In the genomic region with DNA sequence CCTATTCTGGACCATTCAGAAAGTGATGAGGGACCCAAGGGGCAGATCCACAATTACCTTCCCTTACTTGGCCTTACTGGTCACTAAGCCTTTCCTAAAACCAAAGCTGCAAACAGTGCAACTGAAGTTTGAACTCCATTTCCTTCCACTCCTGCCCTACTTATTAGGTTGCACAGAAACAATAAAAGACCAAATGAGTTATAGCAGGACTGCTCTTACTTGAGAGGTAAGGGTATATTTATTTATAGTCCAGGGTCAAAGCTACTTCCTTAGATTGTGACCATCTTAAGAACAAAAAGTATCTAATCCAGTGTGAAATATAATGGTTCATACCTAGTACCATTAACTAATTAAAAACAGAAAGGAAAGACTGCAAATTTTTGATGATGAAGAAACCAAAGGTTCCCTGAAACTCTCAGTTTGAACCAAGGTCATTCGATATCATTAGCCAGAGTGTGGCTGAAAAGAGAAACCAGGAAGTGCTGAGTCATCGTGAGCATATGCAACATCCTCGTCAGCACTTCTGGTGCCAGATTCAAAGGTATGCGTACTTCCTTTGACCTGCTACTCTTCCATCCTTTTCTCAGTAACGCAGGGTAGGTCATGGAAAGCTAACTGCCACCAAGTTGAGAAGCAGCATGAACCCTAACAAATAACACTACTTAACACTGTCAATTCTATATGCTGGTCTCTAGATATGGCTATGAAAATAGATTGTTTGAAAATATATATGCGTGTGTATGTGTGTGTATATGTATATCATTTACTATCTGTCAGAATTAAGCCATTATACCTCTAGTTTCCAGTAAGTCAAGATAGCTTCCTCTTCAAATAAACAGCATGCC, we compare ENCODE assay signal across 1 cellular context.
A peak's percentile ranks its signal among the peaks of the same experiment; 100 is the strongest.
TF ChIP-seq lines count a peak whose summit lies in the region.

No MANE protein-coding gene starts in this region.

TF ChIP-seq in HepG2, 621 proteins besides CTCF, POLR2A, EP300 and RAD21 (continued from another document and continues in another):
- TF ChIP-seq, protein P1, sequence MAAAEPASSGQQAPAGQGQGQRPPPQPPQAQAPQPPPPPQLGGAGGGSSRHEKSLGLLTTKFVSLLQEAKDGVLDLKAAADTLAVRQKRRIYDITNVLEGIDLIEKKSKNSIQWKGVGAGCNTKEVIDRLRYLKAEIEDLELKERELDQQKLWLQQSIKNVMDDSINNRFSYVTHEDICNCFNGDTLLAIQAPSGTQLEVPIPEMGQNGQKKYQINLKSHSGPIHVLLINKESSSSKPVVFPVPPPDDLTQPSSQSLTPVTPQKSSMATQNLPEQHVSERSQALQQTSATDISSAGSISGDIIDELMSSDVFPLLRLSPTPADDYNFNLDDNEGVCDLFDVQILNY (CRISPR knock-in tag; conservative IDR thresholded peaks at IDR 0.05): no peak
- TF ChIP-seq, protein P2, sequence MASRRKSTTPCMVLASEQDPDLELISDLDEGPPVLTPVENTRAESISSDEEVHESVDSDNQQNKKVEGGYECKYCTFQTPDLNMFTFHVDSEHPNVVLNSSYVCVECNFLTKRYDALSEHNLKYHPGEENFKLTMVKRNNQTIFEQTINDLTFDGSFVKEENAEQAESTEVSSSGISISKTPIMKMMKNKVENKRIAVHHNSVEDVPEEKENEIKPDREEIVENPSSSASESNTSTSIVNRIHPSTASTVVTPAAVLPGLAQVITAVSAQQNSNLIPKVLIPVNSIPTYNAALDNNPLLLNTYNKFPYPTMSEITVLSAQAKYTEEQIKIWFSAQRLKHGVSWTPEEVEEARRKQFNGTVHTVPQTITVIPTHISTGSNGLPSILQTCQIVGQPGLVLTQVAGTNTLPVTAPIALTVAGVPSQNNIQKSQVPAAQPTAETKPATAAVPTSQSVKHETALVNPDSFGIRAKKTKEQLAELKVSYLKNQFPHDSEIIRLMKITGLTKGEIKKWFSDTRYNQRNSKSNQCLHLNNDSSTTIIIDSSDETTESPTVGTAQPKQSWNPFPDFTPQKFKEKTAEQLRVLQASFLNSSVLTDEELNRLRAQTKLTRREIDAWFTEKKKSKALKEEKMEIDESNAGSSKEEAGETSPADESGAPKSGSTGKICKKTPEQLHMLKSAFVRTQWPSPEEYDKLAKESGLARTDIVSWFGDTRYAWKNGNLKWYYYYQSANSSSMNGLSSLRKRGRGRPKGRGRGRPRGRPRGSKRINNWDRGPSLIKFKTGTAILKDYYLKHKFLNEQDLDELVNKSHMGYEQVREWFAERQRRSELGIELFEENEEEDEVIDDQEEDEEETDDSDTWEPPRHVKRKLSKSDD (CRISPR knock-in tag; IDR thresholded peaks at IDR 0.05; ENCODE audit: low read depth): no peak
- TF ChIP-seq THAP11 (CRISPR knock-in tag; IDR thresholded peaks at IDR 0.05) (peak; percentile 79), HNF4G (IDR thresholded peaks at IDR 0.05; ENCODE audit: borderline replicate concordance, low read depth, low read length) (peak; percentile 16; the same call in 1 of the 2 replicates), HNF4G (CRISPR knock-in tag; IDR thresholded peaks at IDR 0.05; ENCODE audit: borderline replicate concordance, low read depth) (no peak), JUN (CRISPR knock-in tag; IDR thresholded peaks at IDR 0.05) (no peak; the same call in 1 of the 2 replicates), IKZF1 (IDR thresholded peaks at IDR 0.05) (no peak), MXD4 (CRISPR knock-in tag; IDR thresholded peaks at IDR 0.05) (0 out of 2 replicates have a peak, but pooled peaks have one; percentile 44), RBAK (CRISPR knock-in tag; IDR thresholded peaks at IDR 0.05) (no peak), ATF7 (IDR thresholded peaks at IDR 0.05) (no peak), ATF7 (CRISPR knock-in tag; IDR thresholded peaks at IDR 0.05) (no peak), ZSCAN30 (CRISPR knock-in tag; IDR thresholded peaks at IDR 0.05) (no peak), HOXA7 (CRISPR knock-in tag; IDR thresholded peaks at IDR 0.05) (no peak), MAFG (CRISPR knock-in tag; IDR thresholded peaks at IDR 0.05) (peak; percentile 99), HOXA3 (CRISPR knock-in tag; IDR thresholded peaks at IDR 0.05) (peak; percentile 54; the same call in 1 of the 2 replicates), MIER3 (CRISPR knock-in tag; IDR thresholded peaks at IDR 0.05; ENCODE audit: borderline replicate concordance) (peak; percentile 61; the same call in 1 of the 2 replicates), SNAPC2 (CRISPR knock-in tag; IDR thresholded peaks at IDR 0.05) (no peak), HMG20A (CRISPR knock-in tag; IDR thresholded peaks at IDR 0.05; ENCODE audit: borderline replicate concordance) (peak; percentile 56; the same call in 1 of the 2 replicates), BRCA1 (CRISPR knock-in tag; IDR thresholded peaks at IDR 0.05) (no peak), GABPA (IDR thresholded peaks at IDR 0.05; ENCODE audit: low read depth, low read length) (no peak), GABPA (CRISPR knock-in tag; IDR thresholded peaks at IDR 0.05; ENCODE audit: low read depth) (peak; percentile 63), PHF20 (CRISPR knock-in tag; IDR thresholded peaks at IDR 0.05) (no peak), ETV5 (CRISPR knock-in tag; IDR thresholded peaks at IDR 0.05; ENCODE audit: borderline replicate concordance) (peak; percentile 65; the same call in 1 of the 2 replicates), GATAD1 (CRISPR knock-in tag; IDR thresholded peaks at IDR 0.05) (peak; percentile 60), ELF1 (CRISPR knock-in tag; IDR thresholded peaks at IDR 0.05) (peak; percentile 91), KMT2A (CRISPR knock-in tag; IDR thresholded peaks at IDR 0.05) (peak; percentile 92; the same call in 1 of the 2 replicates), RCOR2 (CRISPR knock-in tag; IDR thresholded peaks at IDR 0.05) (peak; percentile 65; the same call in 1 of the 2 replicates)
- TF ChIP-seq, protein P3, sequence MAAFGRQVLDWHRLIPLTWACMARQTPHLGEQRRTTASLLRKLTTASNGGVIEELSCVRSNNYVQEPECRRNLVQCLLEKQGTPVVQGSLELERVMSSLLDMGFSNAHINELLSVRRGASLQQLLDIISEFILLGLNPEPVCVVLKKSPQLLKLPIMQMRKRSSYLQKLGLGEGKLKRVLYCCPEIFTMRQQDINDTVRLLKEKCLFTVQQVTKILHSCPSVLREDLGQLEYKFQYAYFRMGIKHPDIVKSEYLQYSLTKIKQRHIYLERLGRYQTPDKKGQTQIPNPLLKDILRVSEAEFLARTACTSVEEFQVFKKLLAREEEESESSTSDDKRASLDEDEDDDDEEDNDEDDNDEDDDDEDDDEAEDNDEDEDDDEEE (CRISPR knock-in tag; IDR thresholded peaks at IDR 0.05): no peak
- TF ChIP-seq, protein P4, sequence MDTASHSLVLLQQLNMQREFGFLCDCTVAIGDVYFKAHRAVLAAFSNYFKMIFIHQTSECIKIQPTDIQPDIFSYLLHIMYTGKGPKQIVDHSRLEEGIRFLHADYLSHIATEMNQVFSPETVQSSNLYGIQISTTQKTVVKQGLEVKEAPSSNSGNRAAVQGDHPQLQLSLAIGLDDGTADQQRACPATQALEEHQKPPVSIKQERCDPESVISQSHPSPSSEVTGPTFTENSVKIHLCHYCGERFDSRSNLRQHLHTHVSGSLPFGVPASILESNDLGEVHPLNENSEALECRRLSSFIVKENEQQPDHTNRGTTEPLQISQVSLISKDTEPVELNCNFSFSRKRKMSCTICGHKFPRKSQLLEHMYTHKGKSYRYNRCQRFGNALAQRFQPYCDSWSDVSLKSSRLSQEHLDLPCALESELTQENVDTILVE (CRISPR knock-in tag; IDR thresholded peaks at IDR 0.05): peak; percentile 81; the same call in 1 of the 2 replicates
- TF ChIP-seq, protein P5, sequence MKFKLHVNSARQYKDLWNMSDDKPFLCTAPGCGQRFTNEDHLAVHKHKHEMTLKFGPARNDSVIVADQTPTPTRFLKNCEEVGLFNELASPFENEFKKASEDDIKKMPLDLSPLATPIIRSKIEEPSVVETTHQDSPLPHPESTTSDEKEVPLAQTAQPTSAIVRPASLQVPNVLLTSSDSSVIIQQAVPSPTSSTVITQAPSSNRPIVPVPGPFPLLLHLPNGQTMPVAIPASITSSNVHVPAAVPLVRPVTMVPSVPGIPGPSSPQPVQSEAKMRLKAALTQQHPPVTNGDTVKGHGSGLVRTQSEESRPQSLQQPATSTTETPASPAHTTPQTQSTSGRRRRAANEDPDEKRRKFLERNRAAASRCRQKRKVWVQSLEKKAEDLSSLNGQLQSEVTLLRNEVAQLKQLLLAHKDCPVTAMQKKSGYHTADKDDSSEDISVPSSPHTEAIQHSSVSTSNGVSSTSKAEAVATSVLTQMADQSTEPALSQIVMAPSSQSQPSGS (CRISPR knock-in tag; IDR thresholded peaks at IDR 0.05): peak; percentile 68; the same call in 1 of the 2 replicates
- TF ChIP-seq, protein P6, sequence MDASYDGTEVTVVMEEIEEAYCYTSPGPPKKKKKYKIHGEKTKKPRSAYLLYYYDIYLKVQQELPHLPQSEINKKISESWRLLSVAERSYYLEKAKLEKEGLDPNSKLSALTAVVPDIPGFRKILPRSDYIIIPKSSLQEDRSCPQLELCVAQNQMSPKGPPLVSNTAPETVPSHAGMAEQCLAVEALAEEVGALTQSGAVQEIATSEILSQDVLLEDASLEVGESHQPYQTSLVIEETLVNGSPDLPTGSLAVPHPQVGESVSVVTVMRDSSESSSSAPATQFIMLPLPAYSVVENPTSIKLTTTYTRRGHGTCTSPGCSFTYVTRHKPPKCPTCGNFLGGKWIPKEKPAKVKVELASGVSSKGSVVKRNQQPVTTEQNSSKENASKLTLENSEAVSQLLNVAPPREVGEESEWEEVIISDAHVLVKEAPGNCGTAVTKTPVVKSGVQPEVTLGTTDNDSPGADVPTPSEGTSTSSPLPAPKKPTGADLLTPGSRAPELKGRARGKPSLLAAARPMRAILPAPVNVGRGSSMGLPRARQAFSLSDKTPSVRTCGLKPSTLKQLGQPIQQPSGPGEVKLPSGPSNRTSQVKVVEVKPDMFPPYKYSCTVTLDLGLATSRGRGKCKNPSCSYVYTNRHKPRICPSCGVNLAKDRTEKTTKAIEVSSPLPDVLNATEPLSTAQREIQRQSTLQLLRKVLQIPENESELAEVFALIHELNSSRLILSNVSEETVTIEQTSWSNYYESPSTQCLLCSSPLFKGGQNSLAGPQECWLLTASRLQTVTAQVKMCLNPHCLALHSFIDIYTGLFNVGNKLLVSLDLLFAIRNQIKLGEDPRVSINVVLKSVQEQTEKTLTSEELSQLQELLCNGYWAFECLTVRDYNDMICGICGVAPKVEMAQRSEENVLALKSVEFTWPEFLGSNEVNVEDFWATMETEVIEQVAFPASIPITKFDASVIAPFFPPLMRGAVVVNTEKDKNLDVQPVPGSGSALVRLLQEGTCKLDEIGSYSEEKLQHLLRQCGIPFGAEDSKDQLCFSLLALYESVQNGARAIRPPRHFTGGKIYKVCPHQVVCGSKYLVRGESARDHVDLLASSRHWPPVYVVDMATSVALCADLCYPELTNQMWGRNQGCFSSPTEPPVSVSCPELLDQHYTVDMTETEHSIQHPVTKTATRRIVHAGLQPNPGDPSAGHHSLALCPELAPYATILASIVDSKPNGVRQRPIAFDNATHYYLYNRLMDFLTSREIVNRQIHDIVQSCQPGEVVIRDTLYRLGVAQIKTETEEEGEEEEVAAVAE (CRISPR knock-in tag; IDR thresholded peaks at IDR 0.05; ENCODE audit: borderline replicate concordance): peak; percentile 34; the same call in 1 of the 2 replicates
- TF ChIP-seq, protein P7, sequence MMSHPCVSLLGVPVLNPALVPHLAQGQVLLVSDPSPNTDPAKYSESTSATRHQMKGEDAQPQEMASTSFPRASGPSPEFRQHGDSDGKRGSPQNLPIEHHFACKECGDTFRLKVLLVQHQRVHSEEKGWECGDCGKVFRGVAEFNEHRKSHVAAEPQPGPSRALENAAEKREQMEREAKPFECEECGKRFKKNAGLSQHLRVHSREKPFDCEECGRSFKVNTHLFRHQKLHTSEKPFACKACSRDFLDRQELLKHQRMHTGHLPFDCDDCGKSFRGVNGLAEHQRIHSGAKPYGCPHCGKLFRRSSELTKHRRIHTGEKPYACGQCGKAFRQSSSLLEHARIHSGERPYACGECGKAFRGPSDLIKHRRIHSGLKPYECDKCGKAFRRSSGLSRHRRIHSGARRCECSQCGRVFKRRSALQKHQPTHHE (CRISPR knock-in tag; IDR thresholded peaks at IDR 0.05; ENCODE audit: borderline replicate concordance): no peak
- TF ChIP-seq, protein P8, sequence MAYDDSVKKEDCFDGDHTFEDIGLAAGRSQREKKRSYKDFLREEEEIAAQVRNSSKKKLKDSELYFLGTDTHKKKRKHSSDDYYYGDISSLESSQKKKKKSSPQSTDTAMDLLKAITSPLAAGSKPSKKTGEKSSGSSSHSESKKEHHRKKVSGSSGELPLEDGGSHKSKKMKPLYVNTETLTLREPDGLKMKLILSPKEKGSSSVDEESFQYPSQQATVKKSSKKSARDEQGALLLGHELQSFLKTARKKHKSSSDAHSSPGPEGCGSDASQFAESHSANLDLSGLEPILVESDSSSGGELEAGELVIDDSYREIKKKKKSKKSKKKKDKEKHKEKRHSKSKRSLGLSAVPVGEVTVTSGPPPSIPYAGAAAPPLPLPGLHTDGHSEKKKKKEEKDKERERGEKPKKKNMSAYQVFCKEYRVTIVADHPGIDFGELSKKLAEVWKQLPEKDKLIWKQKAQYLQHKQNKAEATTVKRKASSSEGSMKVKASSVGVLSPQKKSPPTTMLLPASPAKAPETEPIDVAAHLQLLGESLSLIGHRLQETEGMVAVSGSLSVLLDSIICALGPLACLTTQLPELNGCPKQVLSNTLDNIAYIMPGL (CRISPR knock-in tag; IDR thresholded peaks at IDR 0.05; ENCODE audit: borderline replicate concordance in 1 of 2, low read depth in 1 of 2): peak in 1 of 2 experiments; percentile 59; a peak in 1 of 4 replicates
- TF ChIP-seq, protein P9, sequence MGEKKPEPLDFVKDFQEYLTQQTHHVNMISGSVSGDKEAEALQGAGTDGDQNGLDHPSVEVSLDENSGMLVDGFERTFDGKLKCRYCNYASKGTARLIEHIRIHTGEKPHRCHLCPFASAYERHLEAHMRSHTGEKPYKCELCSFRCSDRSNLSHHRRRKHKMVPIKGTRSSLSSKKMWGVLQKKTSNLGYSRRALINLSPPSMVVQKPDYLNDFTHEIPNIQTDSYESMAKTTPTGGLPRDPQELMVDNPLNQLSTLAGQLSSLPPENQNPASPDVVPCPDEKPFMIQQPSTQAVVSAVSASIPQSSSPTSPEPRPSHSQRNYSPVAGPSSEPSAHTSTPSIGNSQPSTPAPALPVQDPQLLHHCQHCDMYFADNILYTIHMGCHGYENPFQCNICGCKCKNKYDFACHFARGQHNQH (CRISPR knock-in tag; IDR thresholded peaks at IDR 0.05): peak; percentile 82; the same call in 1 of the 2 replicates
- TF ChIP-seq, protein P10, sequence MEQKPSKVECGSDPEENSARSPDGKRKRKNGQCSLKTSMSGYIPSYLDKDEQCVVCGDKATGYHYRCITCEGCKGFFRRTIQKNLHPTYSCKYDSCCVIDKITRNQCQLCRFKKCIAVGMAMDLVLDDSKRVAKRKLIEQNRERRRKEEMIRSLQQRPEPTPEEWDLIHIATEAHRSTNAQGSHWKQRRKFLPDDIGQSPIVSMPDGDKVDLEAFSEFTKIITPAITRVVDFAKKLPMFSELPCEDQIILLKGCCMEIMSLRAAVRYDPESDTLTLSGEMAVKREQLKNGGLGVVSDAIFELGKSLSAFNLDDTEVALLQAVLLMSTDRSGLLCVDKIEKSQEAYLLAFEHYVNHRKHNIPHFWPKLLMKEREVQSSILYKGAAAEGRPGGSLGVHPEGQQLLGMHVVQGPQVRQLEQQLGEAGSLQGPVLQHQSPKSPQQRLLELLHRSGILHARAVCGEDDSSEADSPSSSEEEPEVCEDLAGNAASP (CRISPR knock-in tag; IDR thresholded peaks at IDR 0.05; ENCODE audit: borderline replicate concordance): 0 out of 2 replicates have a peak, but pooled peaks have one; percentile 12
